Comparison of ENCODE assay signal across 1 cellular context in genomic region chr14:34502826-34503225, GRCh38.
TF ChIP-seq lines count a peak whose summit lies in the region.

No MANE protein-coding gene starts in this region.

TF ChIP-seq in WTC11, 78 proteins besides CTCF, POLR2A, EP300 and RAD21 (continued from another document):
- no peak for TF ChIP-seq ZNF532 (CRISPR knock-in tag; IDR thresholded peaks at IDR 0.05; ENCODE audit: borderline replicate concordance)
- TF ChIP-seq ZBTB43 (CRISPR knock-in tag; IDR thresholded peaks at IDR 0.05): no peak
- TF ChIP-seq NFYB (CRISPR knock-in tag; conservative IDR thresholded peaks at IDR 0.05; ENCODE audit: low read depth): no peak
- no peak for TF ChIP-seq CDX4 (CRISPR knock-in tag; IDR thresholded peaks at IDR 0.05; ENCODE audit: borderline replicate concordance)
- no peak for TF ChIP-seq FOXP4 (CRISPR knock-in tag; IDR thresholded peaks at IDR 0.05)
- TF ChIP-seq HMGA2 (CRISPR knock-in tag; IDR thresholded peaks at IDR 0.05): no peak
- no peak for TF ChIP-seq JUN (CRISPR knock-in tag; IDR thresholded peaks at IDR 0.05)
TF ChIP-seq in WTC11: peak in this region for 0.
